13 cellular contexts compared by ENCODE assay signal in genomic region chr19:55581828-55582223, GRCh38. TPM values are rescaled to one million over a fixed set of nuclear protein-coding genes. Genes with fewer than 3 reads are reported as not detected.
DNase-seq lines count a peak whose midpoint lies in the region; ATAC-seq, FAIRE-seq and TF ChIP-seq lines count a peak whose summit lies in the region.
"Had no signal": no experiment of that assay in that cellular context is flagged by ENCODE, and none has a peak within 500 bp of the region (broad histone marks: within the 10 kb centered on the region; RNA-seq: fewer than 3 reads in every experiment).

No MANE protein-coding gene starts in this region.

- intact Hi-C loops in sciatic nerve (cut with DNase I), result loop anchor here (10.0 kb wide), 1 partner anchor 67 kb away; no protein-coding TSS in a partner anchor

- H3K27ac ChIP-seq in BLaER1 (no peak overlapping the region), small intestine (ENCODE audit: low read depth in 1 of 2, low read length in 1 of 2) (peak overlapping the region in 1 of 2 donors; percentile 85)
- H3K27ac ChIP-seq: brain microvascular endothelial cell had no signal

- H3K9me3 ChIP-seq in BLaER1 (no peaks in the 10 kb centered on the region), small intestine (ENCODE audit: control insufficient read depth, low read depth) (no peaks in the 10 kb centered on the region)

- no peak for TF ChIP-seq CTCF in brain (conservative IDR thresholded peaks at IDR 0.05)

- no peak overlapping the region for H3K9ac ChIP-seq in BLaER1

- WGBS in small intestine, 3 donors, result 10 to 30% (median 19%) methylated on average over 6 of the region's 6 CpGs

- H3K9me3 Mint-ChIP-seq in brain, result no peaks in the 10 kb centered on the region
- H3K9me3 Mint-ChIP-seq in memory B cell, result no peaks in the 10 kb centered on the region

- H3K27me3 Mint-ChIP-seq in brain, result peaks cover 8% of the 10 kb centered on the region
- no peaks in the 10 kb centered on the region for H3K27me3 Mint-ChIP-seq in memory B cell

- H3K4me3 Mint-ChIP-seq in brain, result peak overlapping the region; percentile 63 to 97 (median 94)
- H3K4me3 Mint-ChIP-seq in memory B cell, result peak overlapping the region; percentile 7

- H4K20me1 ChIP-seq in BLaER1, result peaks cover 15% of the 10 kb centered on the region

- H3K4me1 Mint-ChIP-seq in brain, result peaks cover 43% of the 10 kb centered on the region
- H3K4me1 Mint-ChIP-seq in memory B cell, result peaks cover 32% of the 10 kb centered on the region

- peak; percentile 60 for DNase-seq in HK-2 (ENCODE audit: unreplicated experiment)
- no peak for DNase-seq in memory B cell (ENCODE audit: low spot score in 2 of 2)
- DNase-seq in small intestine, result no peak
- no peak for DNase-seq in sciatic nerve (ENCODE audit: low spot score)
- DNase-seq in SW 1271 (lab: John Stamatoyannopoulos, UW), result no peak
- DNase-seq: brain microvascular endothelial cell, foreskin melanocyte, HCEC 1CT, NCI-H1105 treated with DMSO at 0.1 percent for 48 hours, tibial artery had no signal

- peak overlapping the region; percentile 94 for H3K4me2 ChIP-seq in BLaER1

- H3K36me3 Mint-ChIP-seq in brain, result peaks cover 15% of the 10 kb centered on the region
- H3K36me3 Mint-ChIP-seq in memory B cell, result peaks cover 6% of the 10 kb centered on the region

- H3K27ac Mint-ChIP-seq in brain (peak overlapping the region; percentile 54 to 98 (median 95)), memory B cell (peak overlapping the region; percentile 79)

- H3K27me3 ChIP-seq in BLaER1 (no peaks in the 10 kb centered on the region), small intestine (ENCODE audit: control insufficient read depth in 2 of 2, insufficient read depth in 2 of 2, low read length in 2 of 2) (no peaks in the 10 kb centered on the region)
- H3K27me3 ChIP-seq: brain microvascular endothelial cell had no signal

- no peak for FAIRE-seq in small intestine (lab: Jason Lieb, UNC)

- H3K4me1 ChIP-seq in BLaER1 (peaks cover 46% of the 10 kb centered on the region), small intestine (ENCODE audit: control insufficient read depth in 2 of 2, insufficient read depth in 1 of 2, low read depth in 1 of 2, low read length in 1 of 2) (peaks cover 0 to 7% of the 10 kb centered on the region in 2 donors)

- ATAC-seq in memory B cell (ENCODE audit: low read depth), result no peak
- no peak for ATAC-seq in HG03378 (IDR thresholded peaks at IDR 0.05; ENCODE audit: unreplicated experiment)
- ATAC-seq in sciatic nerve, result no peak

- H3K36me3 ChIP-seq in BLaER1, result peaks cover 27% of the 10 kb centered on the region
- H3K36me3 ChIP-seq in small intestine (ENCODE audit: control insufficient read depth in 2 of 2, insufficient read depth in 2 of 2, low read length in 2 of 2), result peaks cover 0 to 10% of the 10 kb centered on the region in 2 donors

- H3K4me3 ChIP-seq in BLaER1 (peak overlapping the region; percentile 80; the same call in 1 of the 2 replicates), small intestine (ENCODE audit: low read depth in 1 of 2, low read length in 2 of 2) (no peak overlapping the region)

RNA-seq across cellular contexts. Expression of gene ZNF579, which starts 1.2 kb away (rescaled TPM):
- polyA plus RNA-seq in brain (ENCODE audit: insufficient read depth, low read depth, low replicate concordance), result 16.2 TPM
- polyA plus RNA-seq in small intestine, result 1 to 10 TPM; 2.2 to 4.9 (median 4.8) TPM
- 14.3 TPM for total RNA-seq in sciatic nerve

RNA-seq across cellular contexts. Expression of gene FIZ1, which starts 17.5 kb away (rescaled TPM):
- polyA plus RNA-seq in brain (ENCODE audit: insufficient read depth, low read depth, low replicate concordance) (30.5 TPM), small intestine (1 to 10 TPM; 7.2 to 7.5 (median 7.3) TPM)
- 11.7 TPM for total RNA-seq in sciatic nerve

RNA-seq across cellular contexts. Expression of gene ZNF524, which starts 18.3 kb away (rescaled TPM):
- polyA plus RNA-seq in brain (ENCODE audit: insufficient read depth, low read depth, low replicate concordance) (20.5 TPM), small intestine (10 to 100 TPM; 40.2 to 63.5 (median 51.2) TPM)
- 18.9 TPM for total RNA-seq in sciatic nerve

RNA-seq across cellular contexts. Expression of gene ZNF865, which starts 23.6 kb away (rescaled TPM):
- polyA plus RNA-seq in brain (ENCODE audit: insufficient read depth, low read depth, low replicate concordance) (10.4 TPM), small intestine (1 to 10 TPM; 4.0 to 6.8 (median 4.3) TPM)
- total RNA-seq in sciatic nerve, result 15.9 TPM

RNA-seq across cellular contexts. Expression of gene SBK3, which starts 36.5 kb away (rescaled TPM):
- polyA plus RNA-seq in brain (ENCODE audit: insufficient read depth, low read depth, low replicate concordance) (not detected), small intestine (under 1 TPM in 1 of 3 donors, not detected in 2; 0.39 TPM)
- 0.53 TPM for total RNA-seq in sciatic nerve
